ENCODE assay signal across 8 cellular contexts in genomic region chr12:93376436-93377251, GRCh38. TPM values are rescaled to one million over a fixed set of nuclear protein-coding genes. Genes with fewer than 3 reads are reported as not detected.
DNase-seq lines count a peak whose midpoint lies in the region; ATAC-seq and TF ChIP-seq lines count a peak whose summit lies in the region.

No MANE protein-coding gene starts in this region.

- H3K4me1 ChIP-seq in right cardiac atrium (ENCODE audit: control insufficient read depth, insufficient read depth, low read length), result peaks cover 2% of the 10 kb centered on the region

- 52% methylated on average over 10 of the region's 10 CpGs for WGBS in right cardiac atrium

- no peaks in the 10 kb centered on the region for H3K27me3 ChIP-seq in right cardiac atrium (ENCODE audit: control insufficient read depth, insufficient read depth)

- no peaks in the 10 kb centered on the region for H3K9me3 ChIP-seq in right cardiac atrium (ENCODE audit: control insufficient read depth, low read length)

- peaks cover 2% of the 10 kb centered on the region for H3K27me3 Mint-ChIP-seq in activated naive CD8-positive, alpha-beta T cell treated with anti-CD3 and anti-CD28 coated beads, Interleukin-2, amount 10 ng/mL, durations not matched to agents 7 days and 5 days

- H3K9me3 Mint-ChIP-seq in activated naive CD8-positive, alpha-beta T cell treated with anti-CD3 and anti-CD28 coated beads, Interleukin-2, amount 10 ng/mL, durations not matched to agents 7 days and 5 days, result no peaks in the 10 kb centered on the region

- peak overlapping the region; percentile 80 for H3K4me3 Mint-ChIP-seq in activated naive CD8-positive, alpha-beta T cell treated with anti-CD3 and anti-CD28 coated beads, Interleukin-2, amount 10 ng/mL, durations not matched to agents 7 days and 5 days

- peak overlapping the region; percentile 99 for H3K27ac ChIP-seq in right cardiac atrium (ENCODE audit: low read length)

- ATAC-seq in activated naive CD8-positive, alpha-beta T cell treated with anti-CD3 and anti-CD28 coated beads, Interleukin-2, amount 10 ng/mL, durations not matched to agents 7 days and 5 days (ENCODE audit: low read depth), result no peak
- ATAC-seq in right cardiac atrium, result peak; percentile 35 to 52

- H3K4me3 ChIP-seq in right cardiac atrium (ENCODE audit: low read length) (peak overlapping the region; percentile 67), retinal pigment epithelial cell (ENCODE audit: low read length) (peak overlapping the region; percentile 56)

- intact Hi-C loops in right cardiac atrium (cut with DNase I), result loop anchor here in 1 of 4 donors (5.0 kb wide), 1 partner anchor 194 kb away; no protein-coding TSS in a partner anchor

- DNase-seq in AG08396 (ENCODE audit: low spot score) (peak; percentile 17), HK-2 (ENCODE audit: unreplicated experiment) (peak; percentile 24), right cardiac atrium (peak; percentile 51 to 82 (median 81)), retinal pigment epithelial cell (ENCODE audit: low read depth) (no peak), NCI-H187 treated with DMSO at 0.1 percent for 48 hours (lab: John Stamatoyannopoulos, UW) (no peak), NCI-H2081 (lab: John Stamatoyannopoulos, UW) (no peak)
- no peak for DNase-seq in activated naive CD8-positive, alpha-beta T cell treated with anti-CD3 and anti-CD28 coated beads, Interleukin-2, amount 10 ng/mL, durations not matched to agents 7 days and 5 days
- no peak for DNase-seq in NK-92 treated with Interleukin-12 subunit alpha and Interleukin-12 subunit beta, amount 100 ng/mL, for 24 hours (lab: John Stamatoyannopoulos, UW)

- POLR2A ChIA-PET in activated naive CD8-positive, alpha-beta T cell treated with anti-CD3 and anti-CD28 coated beads, Interleukin-2, amount 10 ng/mL, durations not matched to agents 7 days and 5 days (lab: Charles Lee), result interaction anchor here (0.7 to 2.4 kb wide), 5 partner anchors 9 to 662 kb away, joined by 3 to 9 read pairs (median 4); partner anchors contain the start of genes EEA1 and UBE2N

- peaks cover 7% of the 10 kb centered on the region for H3K36me3 Mint-ChIP-seq in activated naive CD8-positive, alpha-beta T cell treated with anti-CD3 and anti-CD28 coated beads, Interleukin-2, amount 10 ng/mL, durations not matched to agents 7 days and 5 days

- no peak overlapping the region for H3K27ac Mint-ChIP-seq in activated naive CD8-positive, alpha-beta T cell treated with anti-CD3 and anti-CD28 coated beads, Interleukin-2, amount 10 ng/mL, durations not matched to agents 7 days and 5 days

- peaks cover 26% of the 10 kb centered on the region for H3K4me1 Mint-ChIP-seq in activated naive CD8-positive, alpha-beta T cell treated with anti-CD3 and anti-CD28 coated beads, Interleukin-2, amount 10 ng/mL, durations not matched to agents 7 days and 5 days

- no peak for TF ChIP-seq CTCF in retinal pigment epithelial cell (conservative IDR thresholded peaks at IDR 0.05; ENCODE audit: low read depth, low read length)

RNA-seq across cellular contexts. Expression of gene NUDT4, which starts 1.1 kb away (rescaled TPM):
- 10 to 100 TPM; 62.0 to 62.6 TPM for total RNA-seq in activated naive CD8-positive, alpha-beta T cell treated with anti-CD3 and anti-CD28 coated beads, Interleukin-2, amount 10 ng/mL, durations not matched to agents 7 days and 5 days
- total RNA-seq in right cardiac atrium, result 100 to 1,000 TPM; 153 to 206 (median 178) TPM
- 95.0 TPM for polyA plus RNA-seq in right cardiac atrium

Comparison
In these comparisons a context has a peak if more than half of its experiments do, and no peak if none do; other contexts are left out.
1. DNase-seq: peak in AG08396 (single experiment), HK-2 (single experiment) and right cardiac atrium (3 of 3); none in activated naive CD8-positive, alpha-beta T cell treated with anti-CD3 and anti-CD28 coated beads, Interleukin-2, amount 10 ng/mL, durations not matched to agents 7 days and 5 days (single experiment), retinal pigment epithelial cell (single experiment), NK-92 treated with Interleukin-12 subunit alpha and Interleukin-12 subunit beta, amount 100 ng/mL, for 24 hours (single experiment), NCI-H187 treated with DMSO at 0.1 percent for 48 hours (single experiment) and NCI-H2081 (0 of 2).